ENCODE assay signal across 10 cellular contexts in genomic region chr16:88672776-88673175, GRCh38.
DNase-seq lines count a peak whose midpoint lies in the region; ATAC-seq and TF ChIP-seq lines count a peak whose summit lies in the region.
"Had no signal": no experiment of that assay in that cellular context is flagged by ENCODE, and none has a peak within 500 bp of the region (broad histone marks: within the 10 kb centered on the region; RNA-seq: fewer than 3 reads in every experiment).

No MANE protein-coding gene starts in this region.

- H3K9me3 ChIP-seq in OCI-LY1 (ENCODE audit: low read length): no peaks in the 10 kb centered on the region

- no peak overlapping the region for H3K27ac Mint-ChIP-seq in nephron progenitor cell
- H3K27ac Mint-ChIP-seq: stimulated activated naive CD8-positive, alpha-beta T cell treated with anti-CD3 and anti-CD28 coated beads, Interleukin-15, Interleukin-2, amounts not matched to agents 100 ng/mL and 50 ng/mL, for 24 hours had no signal

- peak; percentile 48 for DNase-seq in ELR (ENCODE audit: low read depth)
- peak; percentile 30 for DNase-seq in epithelial cell of esophagus (ENCODE audit: low read depth)
- DNase-seq in nephron progenitor cell: peak; percentile 43
- no peak for DNase-seq in stimulated activated naive CD4-positive, alpha-beta T cell (lab: John Stamatoyannopoulos, UW)
- DNase-seq: aorta had no signal

- no peaks in the 10 kb centered on the region for H3K9me2 ChIP-seq in OCI-LY1 (ENCODE audit: low read depth, low read length)

- H3F3A ChIP-seq in OCI-LY1 (ENCODE audit: insufficient read depth, low read length): no peaks in the 10 kb centered on the region

- H4K20me1 ChIP-seq in OCI-LY1 (ENCODE audit: insufficient read depth, low read length): no peaks in the 10 kb centered on the region

- H3K4me2 ChIP-seq in OCI-LY1 (ENCODE audit: low read length): no peak overlapping the region

- peaks cover 6% of the 10 kb centered on the region for H3K36me3 Mint-ChIP-seq in nephron progenitor cell (ENCODE audit: low read depth)

- ATAC-seq in HG02973 (IDR thresholded peaks at IDR 0.05; ENCODE audit: unreplicated experiment) (no peak), HG03457 (IDR thresholded peaks at IDR 0.05; ENCODE audit: unreplicated experiment) (no peak), HG02884 (IDR thresholded peaks at IDR 0.05; ENCODE audit: unreplicated experiment) (no peak)

- H3K9me3 Mint-ChIP-seq in nephron progenitor cell: no peaks in the 10 kb centered on the region
- H3K9me3 Mint-ChIP-seq: stimulated activated naive CD8-positive, alpha-beta T cell treated with anti-CD3 and anti-CD28 coated beads, Interleukin-15, Interleukin-2, amounts not matched to agents 100 ng/mL and 50 ng/mL, for 24 hours had no signal

- peaks cover 33% of the 10 kb centered on the region for H3K36me3 ChIP-seq in OCI-LY1 (ENCODE audit: insufficient read depth, low read length)

- H3K4me1 ChIP-seq in OCI-LY1 (ENCODE audit: insufficient read depth, low read length, severe bottlenecking): no peaks in the 10 kb centered on the region

- no peaks in the 10 kb centered on the region for H3K79me2 ChIP-seq in OCI-LY1 (ENCODE audit: insufficient read depth, low read length)

- no peaks in the 10 kb centered on the region; the same call in 1 of the 2 replicates for H3K27me3 ChIP-seq in OCI-LY1 (ENCODE audit: insufficient read depth, low read length)

- no peak overlapping the region for H3K9ac ChIP-seq in OCI-LY1 (ENCODE audit: low read length)

- H2AFZ ChIP-seq in OCI-LY1 (ENCODE audit: low read length): no peak overlapping the region

- H3K4me1 Mint-ChIP-seq in nephron progenitor cell: no peaks in the 10 kb centered on the region

- no peaks in the 10 kb centered on the region for H3K27me3 Mint-ChIP-seq in nephron progenitor cell (ENCODE audit: low read depth, poor library complexity)
- H3K27me3 Mint-ChIP-seq: stimulated activated naive CD8-positive, alpha-beta T cell treated with anti-CD3 and anti-CD28 coated beads, Interleukin-15, Interleukin-2, amounts not matched to agents 100 ng/mL and 50 ng/mL, for 24 hours had no signal

- H3K4me3 Mint-ChIP-seq in nephron progenitor cell: no peak overlapping the region
- H3K4me3 Mint-ChIP-seq: stimulated activated naive CD8-positive, alpha-beta T cell treated with anti-CD3 and anti-CD28 coated beads, Interleukin-15, Interleukin-2, amounts not matched to agents 100 ng/mL and 50 ng/mL, for 24 hours had no signal

- TF ChIP-seq CTCF in OCI-LY1 (IDR thresholded peaks at IDR 0.05; ENCODE audit: low read length) (peak; percentile 8; the same call in 1 of the 2 replicates), epithelial cell of esophagus (IDR thresholded peaks at IDR 0.05; ENCODE audit: insufficient read depth, low read depth, low read length, missing control alignments) (peak; percentile 48), nephron progenitor cell (IDR thresholded peaks at IDR 0.05) (peak; percentile 33)

- no peak overlapping the region for H3K4me3 ChIP-seq in OCI-LY1 (ENCODE audit: low read depth, low read length, poor library complexity, severe bottlenecking)
- no peak overlapping the region for H3K4me3 ChIP-seq in epithelial cell of esophagus (ENCODE audit: low read length)

- H3K27ac ChIP-seq in OCI-LY1 (ENCODE audit: low read depth, low read length, poor library complexity, severe bottlenecking): no peak overlapping the region

Comparison
In these comparisons a context has a peak if more than half of its experiments do, and no peak if none do; other contexts are left out.
1. DNase-seq: peak in ELR (single experiment), epithelial cell of esophagus (single experiment) and nephron progenitor cell (single experiment); none in stimulated activated naive CD4-positive, alpha-beta T cell (0 of 6).
2. Peak in every context shown above with its lines, with median percentiles within 50 percentile points of each other: CTCF ChIP-seq.